8 cellular contexts compared by ENCODE assay signal in genomic region chr1:147670319-147671003, GRCh38. TPM values are rescaled to one million over a fixed set of nuclear protein-coding genes. Genes with fewer than 3 reads are reported as not detected.
DNase-seq lines count a peak whose midpoint lies in the region; ATAC-seq and TF ChIP-seq lines count a peak whose summit lies in the region.

Gene ACP6 (minus strand): TSS chr1:147670524. CDS start chr1:147670048, 476 bp downstream.

- peak; percentile 93 for ATAC-seq in GM21576 (IDR thresholded peaks at IDR 0.05; ENCODE audit: unreplicated experiment)
- ATAC-seq in Panc1: peak; percentile 99
- peak; percentile 97 for ATAC-seq in activated T-cell treated with anti-CD3 and anti-CD28 coated beads, Interleukin-2, amount 50 U/mL, for 4 hours
- peak; percentile 95 for ATAC-seq in esophagus mucosa

- peaks cover 0 to 4% (median 0%) of the 10 kb centered on the region in 3 donors for H3K9me3 Mint-ChIP-seq in IgD-negative memory B cell
- no peaks in the 10 kb centered on the region for H3K9me3 Mint-ChIP-seq in activated T-cell treated with anti-CD3 and anti-CD28 coated beads, Interleukin-2, amount 50 U/mL, for 4 hours

- peaks cover 3% of the 10 kb centered on the region for H3K36me3 Mint-ChIP-seq in IgD-negative memory B cell
- no peaks in the 10 kb centered on the region for H3K36me3 Mint-ChIP-seq in activated T-cell treated with anti-CD3 and anti-CD28 coated beads, Interleukin-2, amount 50 U/mL, for 4 hours (ENCODE audit: insufficient read depth)

- H3K9ac ChIP-seq in mucosa of stomach (ENCODE audit: low read length): peak within 1 kb of the TSS; percentile 75

- peak; percentile 97 for DNase-seq in DMS114 treated with DMSO at 0.1 percent for 48 hours (lab: John Stamatoyannopoulos, UW; ENCODE audit: unreplicated experiment)
- DNase-seq in Panc1 (ENCODE audit: low read depth, low spot score): peak; percentile 86
- peak; percentile 81 for DNase-seq in activated T-cell treated with anti-CD3 and anti-CD28 coated beads, Interleukin-2, amount 50 U/mL, for 4 hours
- peak; percentile 91 for DNase-seq in stimulated activated CD8-positive, alpha-beta memory T cell treated with anti-CD3 and anti-CD28 coated beads, Interleukin-4, amount 100 ng/mL, for 48 hours

- H3K36me3 ChIP-seq in Panc1 (ENCODE audit: control insufficient read depth, insufficient read depth, low read length): no peaks in the 10 kb centered on the region
- no peaks in the 10 kb centered on the region for H3K36me3 ChIP-seq in mucosa of stomach (ENCODE audit: control insufficient read depth, insufficient read depth, low read length)

- H3K27me3 Mint-ChIP-seq in IgD-negative memory B cell: peaks cover 4% of the 10 kb centered on the region
- H3K27me3 Mint-ChIP-seq in activated T-cell treated with anti-CD3 and anti-CD28 coated beads, Interleukin-2, amount 50 U/mL, for 4 hours (ENCODE audit: low read depth): peaks cover under 1% of the 10 kb centered on the region

- peak within 1 kb of the TSS; percentile 90 to 92 for H3K4me3 ChIP-seq in Panc1 (ENCODE audit: low read depth in 2 of 2, low read length in 2 of 2)
- H3K4me3 ChIP-seq in mucosa of stomach (ENCODE audit: low read length): peak within 1 kb of the TSS; percentile 71

- in situ Hi-C loops in Panc1 (cut with HindIII; ENCODE audit: low pct_unique_long_range_greater_than_20kb, low sequenced_read_pairs): no loop called here

- peaks cover 8% of the 10 kb centered on the region; the same call in 1 of the 2 replicates for H3K4me1 ChIP-seq in Panc1 (ENCODE audit: control insufficient read depth, insufficient read depth, low read length)
- peaks cover 13% of the 10 kb centered on the region for H3K4me1 ChIP-seq in mucosa of stomach (ENCODE audit: control insufficient read depth, insufficient read depth, low read length)

- peaks cover 5 to 9% (median 8%) of the 10 kb centered on the region in 3 donors for H3K4me1 Mint-ChIP-seq in IgD-negative memory B cell
- peaks cover 17% of the 10 kb centered on the region for H3K4me1 Mint-ChIP-seq in activated T-cell treated with anti-CD3 and anti-CD28 coated beads, Interleukin-2, amount 50 U/mL, for 4 hours (ENCODE audit: low read depth)

- intact Hi-C loops in Panc1 (cut with micrococcal nuclease; ENCODE audit: unreplicated experiment): no loop called here

- no peak for TF ChIP-seq CTCF in Panc1 (IDR thresholded peaks at IDR 0.05)

- H3K27me3 ChIP-seq in Panc1 (ENCODE audit: control insufficient read depth, insufficient read depth, low read length): no peaks in the 10 kb centered on the region
- H3K27me3 ChIP-seq in mucosa of stomach (ENCODE audit: control insufficient read depth, insufficient read depth, low read length): no peaks in the 10 kb centered on the region

- H3K27ac Mint-ChIP-seq in IgD-negative memory B cell: peak within 1 kb of the TSS; percentile 29 to 80 (median 78)

- H3K4me3 Mint-ChIP-seq in IgD-negative memory B cell: peak within 1 kb of the TSS; percentile 97 to 100 (median 99)
- H3K4me3 Mint-ChIP-seq in activated T-cell treated with anti-CD3 and anti-CD28 coated beads, Interleukin-2, amount 50 U/mL, for 4 hours: peak within 1 kb of the TSS; percentile 89

- H3K9me3 ChIP-seq in Panc1 (ENCODE audit: control insufficient read depth, insufficient read depth, low read depth, low read length) (no peaks in the 10 kb centered on the region), mucosa of stomach (ENCODE audit: control insufficient read depth, low read length) (no peaks in the 10 kb centered on the region)

- no TSS peak for BruUV-seq in Panc1 (replicated peaks; lab: Mats Ljungman, UMichigan)

- H3K27ac ChIP-seq in Panc1 (ENCODE audit: low read length): peak within 1 kb of the TSS; percentile 88

- CTCF ChIA-PET in Panc1 (lab: Charles Lee): interaction anchor here (0.5 to 0.8 kb wide), 2 partner anchors 9 to 129 kb away, joined by 3 to 10 read pairs; partner anchors contain the start of gene BCL9

- POLR2A ChIA-PET in Panc1 (lab: Charles Lee): no interaction called here

RNA-seq across cellular contexts. Expression of gene ACP6, which starts in this region (rescaled TPM):
- 5.9 TPM for polyA plus RNA-seq in IgD-negative memory B cell
- 12.0 TPM for total RNA-seq in Panc1 (2021; ENCODE audit: unreplicated experiment)
- polyA plus RNA-seq in Panc1 (2012; ENCODE audit: insufficient read length): 12.3 TPM
- total RNA-seq in activated T-cell treated with anti-CD3 and anti-CD28 coated beads, Interleukin-2, amount 50 U/mL, for 4 hours: 1 to 10 TPM; 5.2 to 8.1 (median 5.6) TPM
- total RNA-seq in esophagus mucosa: 14.3 TPM

Comparison
In these comparisons a context has a peak if more than half of its experiments do, and no peak if none do; other contexts are left out.
1. Peak in every context shown above with its lines: DNase-seq, ATAC-seq, H3K4me3 ChIP-seq and H3K27ac ChIP-seq.